10 cellular contexts compared by ENCODE assay signal in the genomic region with DNA sequence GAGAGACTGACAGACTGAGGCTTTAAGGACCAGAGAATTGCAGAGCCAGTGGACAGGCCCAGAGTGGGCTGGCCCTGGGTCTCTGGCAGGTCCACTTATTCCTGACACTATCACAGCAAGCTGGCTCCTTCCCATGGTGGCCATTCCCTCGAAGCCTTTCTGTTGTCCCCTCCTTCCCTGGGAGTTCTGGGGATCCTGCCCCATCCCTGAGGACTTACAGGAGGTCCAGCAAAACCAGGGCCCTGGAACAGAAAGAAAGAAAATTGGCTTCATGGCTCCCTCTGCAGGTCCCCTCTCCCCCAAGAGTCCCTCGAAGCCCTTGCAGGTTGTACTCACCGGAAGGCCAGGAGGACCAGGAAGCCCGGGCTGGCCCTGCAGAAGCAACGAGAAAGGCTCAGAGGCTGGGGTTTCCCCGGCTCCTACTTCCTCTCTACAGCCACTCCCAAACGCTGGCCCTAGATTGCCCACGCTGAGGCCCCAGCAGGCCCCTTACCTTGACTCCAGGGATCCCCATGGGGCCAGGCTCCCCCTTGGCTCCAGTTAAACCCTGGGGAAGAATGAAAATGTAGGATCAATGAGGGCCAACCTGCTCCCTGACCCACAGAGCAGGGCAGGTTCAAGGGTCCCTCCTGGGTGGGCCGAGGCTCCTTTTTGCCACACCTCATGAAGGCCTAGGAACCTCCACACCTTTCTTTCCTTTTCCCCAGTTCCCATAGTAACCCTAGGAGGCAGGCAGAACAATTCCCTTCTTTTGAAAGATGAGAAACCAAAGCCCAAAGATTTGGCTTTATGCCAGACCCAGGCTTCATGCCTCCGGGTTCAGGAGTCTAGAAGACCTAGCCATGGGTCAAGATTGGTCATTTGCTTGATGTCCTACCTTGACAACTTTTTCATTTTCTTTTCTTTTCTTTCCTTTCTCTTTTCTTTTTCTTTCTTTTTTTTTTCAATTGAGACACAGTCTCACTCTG. TPM values are rescaled to one million over a fixed set of nuclear protein-coding genes. Genes with fewer than 3 reads are reported as not detected.
DNase-seq lines count a peak whose midpoint lies in the region; ATAC-seq, FAIRE-seq and TF ChIP-seq lines count a peak whose summit lies in the region.
"Had no signal": no experiment of that assay in that cellular context is flagged by ENCODE, and none has a peak within 500 bp of the region (broad histone marks: within the 10 kb centered on the region; RNA-seq: fewer than 3 reads in every experiment).

No MANE protein-coding gene starts in this region.

- FAIRE-seq in D721Med (lab: Jason Lieb, UNC) = no peak
- FAIRE-seq: A204.1 had no signal

- no peak overlapping the region for H3K27ac Mint-ChIP-seq in memory B cell

- no peaks in the 10 kb centered on the region for H3K36me3 Mint-ChIP-seq in memory B cell

- H3K4me3 Mint-ChIP-seq in memory B cell = peak overlapping the region; percentile 73

- H3K27me3 Mint-ChIP-seq in memory B cell = no peaks in the 10 kb centered on the region

- no peaks in the 10 kb centered on the region for H3K9me3 Mint-ChIP-seq in memory B cell

- TF ChIP-seq CTCF in D721Med (IDR thresholded peaks at IDR 0.05; ENCODE audit: insufficient read depth, missing control alignments) = no peak

- H3K4me1 Mint-ChIP-seq in memory B cell = peaks cover 36% of the 10 kb centered on the region

- DNase-seq in DMS53 (lab: John Stamatoyannopoulos, UW) (peak; percentile 32), DMS53 treated with DMSO at 0.1 percent for 48 hours (lab: John Stamatoyannopoulos, UW; ENCODE audit: unreplicated experiment) (no peak), RPMI7951 (ENCODE audit: low read depth) (peak; percentile 35), memory B cell (ENCODE audit: low spot score in 2 of 2) (no peak), D721Med (ENCODE audit: insufficient read length, low spot score) (no peak), left lobe of liver (ENCODE audit: low spot score) (no peak)

- ATAC-seq in HG02588 (IDR thresholded peaks at IDR 0.05; ENCODE audit: unreplicated experiment) = peak; percentile 41
- ATAC-seq in memory B cell (ENCODE audit: low read depth) = peak; percentile 15
- no peak for ATAC-seq in left lobe of liver
- no peak for ATAC-seq in HG03039 (IDR thresholded peaks at IDR 0.05; ENCODE audit: unreplicated experiment)
- ATAC-seq: body of pancreas had no signal

RNA-seq across cellular contexts. Expression of a gene that starts 4.6 kb away (rescaled TPM):
- total RNA-seq in RPMI7951 (2014; rRNA removed; shearing (Covaris generic)) = 0.12 and 0.68 TPM in 2 replicates
- 0.45 TPM for total RNA-seq in left lobe of liver

RNA-seq across cellular contexts. Expression of a gene that starts 54.5 kb away (rescaled TPM):
- 51.7 and 61.9 TPM in 2 replicates for total RNA-seq in RPMI7951 (2014; rRNA removed; shearing (Covaris generic))
- total RNA-seq in left lobe of liver = 19.5 TPM

Comparison
In these comparisons a context has a peak if more than half of its experiments do, and no peak if none do; other contexts are left out.
1. DNase-seq: peak in DMS53 (single experiment) and RPMI7951 (single experiment); none in DMS53 treated with DMSO at 0.1 percent for 48 hours (single experiment), memory B cell (0 of 2), D721Med (single experiment) and left lobe of liver (single experiment).
2. ATAC-seq: peak in HG02588 (single experiment) and memory B cell (single experiment); none in left lobe of liver (single experiment) and HG03039 (single experiment).